ENCODE assay signal across 1 cellular context in the genomic region with DNA sequence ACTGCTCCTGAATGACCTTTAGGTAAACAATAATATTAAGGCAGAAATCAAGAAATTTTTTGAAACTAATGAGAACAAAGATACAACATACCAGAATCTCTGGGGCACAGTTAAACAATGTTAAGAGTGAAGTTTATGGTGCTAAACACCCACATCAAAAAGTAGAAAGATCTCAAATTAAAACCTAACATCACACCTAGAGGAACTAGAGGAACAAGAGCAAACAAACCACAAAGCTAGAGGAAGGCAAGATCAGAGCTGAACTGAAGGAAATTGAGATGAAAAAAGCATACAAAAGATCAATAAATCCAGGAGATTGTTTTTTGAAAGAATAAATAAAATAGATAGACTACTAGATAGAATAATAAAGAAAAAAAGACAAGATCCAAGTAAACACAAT.
TF ChIP-seq lines count a peak whose summit lies in the region.

No MANE protein-coding gene starts in this region.

TF ChIP-seq in GM12878, 131 proteins besides CTCF, POLR2A, EP300 and RAD21:
- peak; percentile 19; the same call in 1 of the 2 replicates for TF ChIP-seq MTA2 (IDR thresholded peaks at IDR 0.05; ENCODE audit: low read depth)
- no peak for TF ChIP-seq BRCA1 (IDR thresholded peaks at IDR 0.05; ENCODE audit: low read depth, low read length)
